In the genomic region with DNA sequence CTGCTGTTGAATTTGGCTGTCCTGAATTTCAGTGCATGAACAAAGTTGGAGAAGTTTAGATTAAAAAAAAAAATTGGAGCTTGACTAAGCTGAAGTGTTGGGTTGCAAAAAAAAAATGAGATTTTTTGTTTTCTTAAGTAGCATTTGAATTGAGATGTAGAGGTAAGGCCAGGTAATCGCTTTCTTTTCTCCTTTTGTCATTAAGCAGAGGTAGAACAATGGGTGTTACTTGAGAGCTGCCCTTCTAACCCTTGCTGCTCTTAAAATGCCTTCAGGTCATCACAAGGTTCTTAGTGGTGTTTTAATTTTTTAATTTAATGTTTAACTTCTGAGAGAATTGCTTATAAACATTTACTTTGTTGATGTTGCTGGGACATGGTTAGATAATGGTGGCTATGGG, we compare ENCODE assay signal across 16 cellular contexts.
DNase-seq lines count a peak whose midpoint lies in the region; FAIRE-seq and TF ChIP-seq lines count a peak whose summit lies in the region.
"Had no signal": no experiment of that assay in that cellular context is flagged by ENCODE, and none has a peak within 500 bp of the region (broad histone marks: within the 10 kb centered on the region; RNA-seq: fewer than 3 reads in every experiment).

No MANE protein-coding gene starts in this region.

- H3K4me3 ChIP-seq in H7 (ENCODE audit: insufficient read depth, low read depth, low read length) (no peak overlapping the region), HUES64 (ENCODE audit: low read length) (0 out of 2 replicates have a peak overlapping the region, but pooled peaks have one; percentile 10), H1 (ENCODE audit: extremely low read depth in 1 of 4, insufficient read depth in 2 of 4, low read depth in 3 of 4, low read length in 4 of 4) (peak overlapping the region in 1 of 4 experiments; percentile 31; a peak in 1 of 8 replicates), mesendoderm (ENCODE audit: low read length) (no peak overlapping the region)
- H3K4me3 ChIP-seq: GM23248 had no signal

- peak; percentile 92 for FAIRE-seq in H1 (lab: Jason Lieb, UNC)
- FAIRE-seq: A204.1, GM12891, HepG2 had no signal

- H4K8ac ChIP-seq in H1 (ENCODE audit: extremely low read depth, insufficient read depth, low read length) (no peak overlapping the region), mesendoderm (ENCODE audit: low read depth, low read length) (no peak overlapping the region)

- no peaks in the 10 kb centered on the region for H3K79me2 ChIP-seq in H1 (ENCODE audit: control insufficient read depth in 1 of 2, insufficient read depth in 2 of 2, low read length in 2 of 2)
- no peaks in the 10 kb centered on the region for H3K79me2 ChIP-seq in mesendoderm (ENCODE audit: control insufficient read depth, insufficient read depth, low read length)

- H2BK5ac ChIP-seq in H1 (ENCODE audit: low read depth, low read length) (no peak overlapping the region), mesendoderm (ENCODE audit: low read length) (no peak overlapping the region)

- H3K4me1 Mint-ChIP-seq in endothelial cell (ENCODE audit: unreplicated experiment) = no peaks in the 10 kb centered on the region
- no peaks in the 10 kb centered on the region for H3K4me1 Mint-ChIP-seq in activated naive CD4-positive, alpha-beta T cell treated with anti-CD3 and anti-CD28 coated beads for 36 hours (ENCODE audit: low read depth)
- H3K4me1 Mint-ChIP-seq: B cell had no signal

- H3K9me3 Mint-ChIP-seq in endothelial cell (ENCODE audit: unreplicated experiment) = no peaks in the 10 kb centered on the region
- no peaks in the 10 kb centered on the region for H3K9me3 Mint-ChIP-seq in activated naive CD4-positive, alpha-beta T cell treated with anti-CD3 and anti-CD28 coated beads for 36 hours
- H3K9me3 Mint-ChIP-seq: CD4-positive, alpha-beta T cell had no signal

- POLR2A ChIA-PET in H1 (lab: Charles Lee; ENCODE audit: partially characterized antibody) = interaction anchor here (0.6 to 0.8 kb wide), 3 partner anchors 10 to 262 kb away, joined by 3 read pairs; no protein-coding TSS in a partner anchor

- H4K91ac ChIP-seq in H1 (replicated peaks; ENCODE audit: insufficient read length, low read length) = no peak overlapping the region

- H3K56ac ChIP-seq in H1 (replicated peaks; ENCODE audit: insufficient read length, low read depth, low read length) (no peak overlapping the region), mesendoderm (ENCODE audit: low read length) (no peak overlapping the region)

- TF ChIP-seq POLR2A in H1 (IDR thresholded peaks at IDR 0.05; ENCODE audit: control extremely low read depth in 1 of 2, low read depth in 2 of 2, low read length in 2 of 2) = no peak

- H3K36me3 Mint-ChIP-seq in endothelial cell (ENCODE audit: low read depth, unreplicated experiment) = no peaks in the 10 kb centered on the region
- H3K36me3 Mint-ChIP-seq in activated naive CD4-positive, alpha-beta T cell treated with anti-CD3 and anti-CD28 coated beads for 36 hours (ENCODE audit: low read depth) = no peaks in the 10 kb centered on the region

- no peak overlapping the region for H2BK15ac ChIP-seq in H1 (ENCODE audit: low read length)
- no peak overlapping the region for H2BK15ac ChIP-seq in mesendoderm (replicated peaks; ENCODE audit: low read depth)

- TF ChIP-seq CTCF in H1 (IDR thresholded peaks at IDR 0.05; ENCODE audit: control extremely low read depth in 1 of 3, insufficient read depth in 1 of 3, low read depth in 1 of 3, low read length in 3 of 3) (no peak), endothelial cell (IDR thresholded peaks at IDR 0.05; ENCODE audit: unreplicated experiment) (no peak)

- intact Hi-C loops in activated naive CD4-positive, alpha-beta T cell treated with anti-CD3 and anti-CD28 coated beads for 36 hours (cut with micrococcal nuclease) = no loop called here

- H3K36me3 ChIP-seq in H7 (replicated peaks; ENCODE audit: control insufficient read depth, insufficient read depth, low read length) (no peaks in the 10 kb centered on the region), HUES64 (ENCODE audit: insufficient read depth, low read length) (no peaks in the 10 kb centered on the region), H1 (ENCODE audit: control insufficient read depth in 2 of 4, insufficient read depth in 4 of 4, low read length in 3 of 4) (no peaks in the 10 kb centered on the region), mesendoderm (ENCODE audit: control insufficient read depth, insufficient read depth, low read length) (no peaks in the 10 kb centered on the region)

- H2AK5ac ChIP-seq in H1 (ENCODE audit: low read depth, low read length) (no peak overlapping the region), mesendoderm (ENCODE audit: low read length) (no peak overlapping the region)

- peak overlapping the region; percentile 22 to 28; a peak in 3 of 4 replicates for H3K4me2 ChIP-seq in H1 (ENCODE audit: insufficient read depth in 1 of 2, low read depth in 2 of 2, low read length in 2 of 2)
- no peak overlapping the region for H3K4me2 ChIP-seq in mesendoderm (ENCODE audit: low read length)

- H2AFZ ChIP-seq in H1 (ENCODE audit: low read length) = no peak overlapping the region
- H2AFZ ChIP-seq: GM23248 had no signal

- CTCF ChIA-PET in H1 (lab: Charles Lee; ENCODE audit: partially characterized antibody) = interaction anchor here (0.6 to 1.9 kb wide), 4 partner anchors 9 to 501 kb away, joined by 3 to 6 read pairs (median 4); no protein-coding TSS in a partner anchor
- CTCF ChIA-PET in activated naive CD4-positive, alpha-beta T cell treated with anti-CD3 and anti-CD28 coated beads for 36 hours (lab: Charles Lee) = interaction anchor here (0.7 kb wide), 2 partner anchors 100 to 362 kb away, joined by 4 read pairs; no protein-coding TSS in a partner anchor

- TF ChIP-seq EP300 in H1 (IDR thresholded peaks at IDR 0.05; ENCODE audit: borderline replicate concordance in 1 of 2, low read depth in 2 of 2, low read length in 2 of 2) = no peak

- no peaks in the 10 kb centered on the region for H3K27me3 Mint-ChIP-seq in endothelial cell (ENCODE audit: unreplicated experiment)
- peaks cover 45% of the 10 kb centered on the region for H3K27me3 Mint-ChIP-seq in activated naive CD4-positive, alpha-beta T cell treated with anti-CD3 and anti-CD28 coated beads for 36 hours (ENCODE audit: low read depth)

- no peak overlapping the region for H3K14ac ChIP-seq in H1 (ENCODE audit: insufficient read length)

- no peak overlapping the region for H3K4me3 Mint-ChIP-seq in endothelial cell (ENCODE audit: unreplicated experiment)
- no peak overlapping the region for H3K4me3 Mint-ChIP-seq in activated naive CD4-positive, alpha-beta T cell treated with anti-CD3 and anti-CD28 coated beads for 36 hours
- H3K4me3 Mint-ChIP-seq: B cell; CD4-positive, alpha-beta T cell had no signal

- 0% methylated on average over 1 of the region's 1 CpG for WGBS in HUES64
- WGBS in H1 (ENCODE audit: extremely low coverage in 1 of 2, insufficient coverage in 1 of 2, insufficient read length in 1 of 2, insufficient replicate concordance in 2 of 2, low coverage in 1 of 2, low lambda C conversion rate in 2 of 2, missing lambda C conversion rate in 1 of 2), 2 experiments = 0% methylated on average over 1 of the region's 1 CpG; no CpG with 5 or more reads in 1 of the 2 experiments
- WGBS in mesendoderm (ENCODE audit: extremely low coverage, insufficient coverage, low lambda C conversion rate) = no CpG with 5 or more reads among the region's 1 CpG

- no peaks in the 10 kb centered on the region for H4K20me1 ChIP-seq in H1 (replicated peaks in 1 of 2; ENCODE audit: control insufficient read depth in 1 of 2, insufficient read depth in 2 of 2, low read length in 2 of 2)

- DNase-seq in H7 = peak; percentile 56
- no peak for DNase-seq in H1 (ENCODE audit: low read depth in 1 of 2, low spot score in 2 of 2)
- peak; percentile 63 for DNase-seq in mesendoderm
- no peak for DNase-seq in endothelial cell (ENCODE audit: low spot score)
- no peak for DNase-seq in HuH-7 (ENCODE audit: low spot score)
- DNase-seq in activated naive CD4-positive, alpha-beta T cell treated with anti-CD3 and anti-CD28 coated beads for 36 hours = no peak
- DNase-seq: C1 segment of cervical spinal cord; Calu3; CD4-positive, alpha-beta T cell; DMS 273 treated with DMSO at 0.1 percent for 48 hours; GM23248 had no signal

- no peak for TF ChIP-seq RAD21 in H1 (IDR thresholded peaks at IDR 0.05 in 1 of 2, conservative IDR thresholded peaks at IDR 0.05 in 1 of 2; ENCODE audit: low read depth in 2 of 2, low read length in 2 of 2)

- no peak overlapping the region for H3K23ac ChIP-seq in H1 (ENCODE audit: insufficient read length)
- H3K23ac ChIP-seq in mesendoderm (ENCODE audit: low read length) = no peak overlapping the region

- H3K9ac ChIP-seq in HUES64 (ENCODE audit: low read depth, low read length) = no peak overlapping the region
- H3K9ac ChIP-seq in H1 (replicated peaks in 1 of 4; ENCODE audit: extremely low read depth in 1 of 4, low read depth in 3 of 4, low read length in 3 of 4) = no peak overlapping the region
- no peak overlapping the region for H3K9ac ChIP-seq in mesendoderm (ENCODE audit: low read length)
- H3K9ac ChIP-seq: GM23248 had no signal

- H2BK12ac ChIP-seq in H1 (ENCODE audit: low read depth, low read length) = no peak overlapping the region

- H4K5ac ChIP-seq in H1 (ENCODE audit: insufficient read length, low read depth, low read length) (peak overlapping the region; percentile 23), mesendoderm (ENCODE audit: low read length) (no peak overlapping the region)

- H3K4me1 ChIP-seq in HUES64 (ENCODE audit: insufficient read depth, low read length) (peaks cover 64% of the 10 kb centered on the region), H1 (replicated peaks in 1 of 4; ENCODE audit: control insufficient read depth in 3 of 4, insufficient read depth in 4 of 4, low read length in 3 of 4) (peaks cover 2 to 17% (median 9%) of the 10 kb centered on the region in 4 experiments; a peak in 6 of 7 replicates), mesendoderm (ENCODE audit: control insufficient read depth, low read depth, low read length) (peaks cover 16% of the 10 kb centered on the region)

- H3K27me3 ChIP-seq in H7 (ENCODE audit: control insufficient read depth, insufficient read depth, low read length) (peaks cover 15% of the 10 kb centered on the region), HUES64 (ENCODE audit: insufficient read depth, low read length) (peaks cover 22% of the 10 kb centered on the region), H1 (replicated peaks in 1 of 4; ENCODE audit: control insufficient read depth in 3 of 4, extremely low read depth in 1 of 4, insufficient read depth in 3 of 4, low read length in 3 of 4) (peaks cover 1 to 15% (median 8%) of the 10 kb centered on the region in 4 experiments), mesendoderm (ENCODE audit: insufficient read depth, low read length, poor library complexity) (peaks cover under 1% of the 10 kb centered on the region)

- H3K27ac Mint-ChIP-seq in endothelial cell (ENCODE audit: unreplicated experiment) = no peak overlapping the region
- no peak overlapping the region for H3K27ac Mint-ChIP-seq in activated naive CD4-positive, alpha-beta T cell treated with anti-CD3 and anti-CD28 coated beads for 36 hours
- H3K27ac Mint-ChIP-seq: B cell; CD4-positive, alpha-beta T cell had no signal

- H3K9me3 ChIP-seq in HUES64 (ENCODE audit: insufficient read depth, low read depth, low read length) (no peaks in the 10 kb centered on the region), H1 (ENCODE audit: insufficient read depth in 2 of 2, low read depth in 1 of 2, low read length in 1 of 2) (no peaks in the 10 kb centered on the region)

- no peaks in the 10 kb centered on the region for H3K23me2 ChIP-seq in H1 (ENCODE audit: low read depth, low read length)

- H3K79me1 ChIP-seq in H1 (ENCODE audit: low read depth, low read length) = no peaks in the 10 kb centered on the region
- no peaks in the 10 kb centered on the region for H3K79me1 ChIP-seq in mesendoderm (ENCODE audit: low read length)

- H2BK20ac ChIP-seq in H1 (ENCODE audit: low read length) = no peak overlapping the region

- H3K18ac ChIP-seq in H1 (ENCODE audit: extremely low read depth, low read length) (no peak overlapping the region), mesendoderm (ENCODE audit: low read length) (no peak overlapping the region)

- H3K27ac ChIP-seq in HUES64 (ENCODE audit: low read depth, low read length) (no peak overlapping the region), H1 (ENCODE audit: low read depth, low read length) (no peak overlapping the region), mesendoderm (ENCODE audit: low read depth, low read length) (no peak overlapping the region)
- H3K27ac ChIP-seq: GM23248 had no signal

- H2BK120ac ChIP-seq in H1 (replicated peaks; ENCODE audit: low read depth, low read length) (no peak overlapping the region), mesendoderm (ENCODE audit: low read depth, low read length) (no peak overlapping the region)

- H3K4ac ChIP-seq in H1 (replicated peaks; ENCODE audit: insufficient read length, low read depth, low read length) (no peak overlapping the region), mesendoderm (ENCODE audit: low read depth, low read length) (no peak overlapping the region)

Comparison
In these comparisons a context has a peak if more than half of its experiments do, and no peak if none do; other contexts are left out.
1. DNase-seq: peak in H7 (single experiment) and mesendoderm (single experiment); none in H1 (0 of 2), endothelial cell (single experiment), HuH-7 (single experiment) and activated naive CD4-positive, alpha-beta T cell treated with anti-CD3 and anti-CD28 coated beads for 36 hours (single experiment).